In the genomic region with DNA sequence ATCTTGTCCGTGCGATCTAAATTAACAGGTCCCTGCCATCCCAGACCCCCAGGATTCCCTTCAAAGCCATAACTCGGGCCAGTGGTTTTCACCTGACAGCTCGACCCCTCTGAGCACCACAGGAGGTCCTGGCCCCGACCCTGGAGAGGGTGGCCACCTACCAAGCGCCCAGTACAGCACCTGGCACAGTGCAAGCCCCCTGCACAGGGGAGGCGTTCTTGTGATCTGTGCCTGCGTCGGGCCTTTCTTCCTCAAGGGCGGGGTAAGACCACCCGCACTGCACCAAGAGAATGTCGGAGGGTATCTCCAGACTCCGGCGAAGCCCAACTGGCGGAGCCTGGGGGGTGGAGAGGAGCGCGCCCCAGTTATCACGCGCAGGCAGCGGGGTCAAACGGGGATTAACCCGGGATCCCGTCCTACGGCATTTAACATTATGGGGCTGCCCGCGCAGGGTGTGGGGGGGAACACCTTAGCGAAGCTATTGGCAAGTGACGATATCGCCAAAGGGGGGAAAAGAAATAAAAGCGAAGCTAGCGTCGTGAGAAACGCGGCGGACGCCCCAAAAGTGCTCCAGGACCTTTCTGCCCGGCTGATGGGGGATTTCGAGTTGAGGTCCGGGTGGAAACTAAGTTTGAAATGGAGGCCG, we compare ENCODE assay signal across 8 cellular contexts. TPM values are rescaled to one million over a fixed set of nuclear protein-coding genes. Genes with fewer than 3 reads are reported as not detected.
A peak's percentile ranks its signal among the peaks of the same experiment; 100 is the strongest.
DNase-seq lines count a peak whose midpoint lies in the region; ATAC-seq and TF ChIP-seq lines count a peak whose summit lies in the region.

No MANE protein-coding gene starts in this region.

- ATAC-seq in right lobe of liver (no peak), GM19455 (IDR thresholded peaks at IDR 0.05; ENCODE audit: unreplicated experiment) (no peak)

- peak overlapping the region; percentile 97 for H3K4me2 ChIP-seq in DOHH2 (ENCODE audit: low read length)

- TF ChIP-seq POLR2A in Peyer's patch (IDR thresholded peaks at IDR 0.05) (no peak), right lobe of liver (IDR thresholded peaks at IDR 0.05) (no peak)

- H3K4me3 ChIP-seq in DOHH2 (ENCODE audit: low read length) (peak overlapping the region; percentile 83), Peyer's patch (peak overlapping the region; percentile 83 to 96 (median 94)), right lobe of liver (peak overlapping the region; percentile 49 to 76 (median 70))

- H3K9me3 ChIP-seq in DOHH2 (ENCODE audit: control insufficient read depth, insufficient read depth, low read length): no peaks in the 10 kb centered on the region
- no peaks in the 10 kb centered on the region for H3K9me3 ChIP-seq in Peyer's patch
- no peaks in the 10 kb centered on the region for H3K9me3 ChIP-seq in right lobe of liver

- TF ChIP-seq CTCF in DOHH2 (IDR thresholded peaks at IDR 0.05; ENCODE audit: low read depth, low read length, poor library complexity, severe bottlenecking) (peak; percentile 8), Peyer's patch (IDR thresholded peaks at IDR 0.05) (no peak), right lobe of liver (IDR thresholded peaks at IDR 0.05) (no peak)

- H3K27ac ChIP-seq in DOHH2 (ENCODE audit: low read depth, low read length): peak overlapping the region; percentile 90
- H3K27ac ChIP-seq in Peyer's patch: peak overlapping the region; percentile 99 to 100 (median 100)
- peak overlapping the region; percentile 99 for H3K27ac ChIP-seq in caudate nucleus (ENCODE audit: low read depth, low read length)
- H3K27ac ChIP-seq in right lobe of liver: peak overlapping the region; percentile 97 to 98 (median 98)

- 7% methylated on average over 35 of the region's 40 CpGs for WGBS in right lobe of liver (ENCODE audit: insufficient coverage, low coverage, low lambda C conversion rate, missing lambda C conversion rate)

- intact Hi-C loops in right lobe of liver (cut with DNase I): no loop called here

- H4K20me1 ChIP-seq in DOHH2 (ENCODE audit: control insufficient read depth, insufficient read depth, low read depth, low read length): peaks cover 16% of the 10 kb centered on the region

- H3K9me3 Mint-ChIP-seq in stimulated activated naive CD8-positive, alpha-beta T cell treated with anti-CD3 and anti-CD28 coated beads, Interleukin-15, Interleukin-2, amounts not matched to agents 100 ng/mL and 50 ng/mL, for 24 hours: no peaks in the 10 kb centered on the region

- H3K4me1 Mint-ChIP-seq in stimulated activated naive CD8-positive, alpha-beta T cell treated with anti-CD3 and anti-CD28 coated beads, Interleukin-15, Interleukin-2, amounts not matched to agents 100 ng/mL and 50 ng/mL, for 24 hours (ENCODE audit: low read depth): peaks cover 58% of the 10 kb centered on the region

- peaks cover 10% of the 10 kb centered on the region for H3F3A ChIP-seq in DOHH2 (ENCODE audit: control insufficient read depth, insufficient read depth)

- peaks cover 41% of the 10 kb centered on the region for H3K36me3 ChIP-seq in DOHH2 (ENCODE audit: control insufficient read depth, low read length)
- H3K36me3 ChIP-seq in Peyer's patch: peaks cover 0 to 17% (median 0%) of the 10 kb centered on the region in 3 donors
- peaks cover 6 to 17% (median 12%) of the 10 kb centered on the region in 4 donors for H3K36me3 ChIP-seq in right lobe of liver

- peaks cover 30% of the 10 kb centered on the region for H3K36me3 Mint-ChIP-seq in stimulated activated naive CD8-positive, alpha-beta T cell treated with anti-CD3 and anti-CD28 coated beads, Interleukin-15, Interleukin-2, amounts not matched to agents 100 ng/mL and 50 ng/mL, for 24 hours (ENCODE audit: low read depth)

- H3K4me1 ChIP-seq in DOHH2 (ENCODE audit: control insufficient read depth, low read length): peaks cover 44% of the 10 kb centered on the region
- H3K4me1 ChIP-seq in Peyer's patch: peaks cover 0 to 26% (median 22%) of the 10 kb centered on the region in 4 donors
- H3K4me1 ChIP-seq in right lobe of liver: peaks cover 0 to 27% (median 10%) of the 10 kb centered on the region in 4 donors

- no peaks in the 10 kb centered on the region for H3K27me3 Mint-ChIP-seq in stimulated activated naive CD8-positive, alpha-beta T cell treated with anti-CD3 and anti-CD28 coated beads, Interleukin-15, Interleukin-2, amounts not matched to agents 100 ng/mL and 50 ng/mL, for 24 hours

- H3K27me3 ChIP-seq in DOHH2 (ENCODE audit: control insufficient read depth, low read length) (no peaks in the 10 kb centered on the region), Peyer's patch (no peaks in the 10 kb centered on the region), right lobe of liver (no peaks in the 10 kb centered on the region)

- DNase-seq in Peyer's patch: peak in 2 of 3 donors; percentile 60 to 68
- peak in 27 of 61 donors; percentile 11 to 68 (median 47) for DNase-seq in caudate nucleus (lab: John Stamatoyannopoulos, UW)
- DNase-seq in right lobe of liver: peak; percentile 45 to 70 (median 64)
- no peak for DNase-seq in NCI-H2081 treated with DMSO at 0.1 percent for 48 hours (lab: John Stamatoyannopoulos, UW)
- no peak for DNase-seq in NCI-H1930 (lab: John Stamatoyannopoulos, UW)

- H3K4me3 Mint-ChIP-seq in stimulated activated naive CD8-positive, alpha-beta T cell treated with anti-CD3 and anti-CD28 coated beads, Interleukin-15, Interleukin-2, amounts not matched to agents 100 ng/mL and 50 ng/mL, for 24 hours: peak overlapping the region; percentile 99

- no peaks in the 10 kb centered on the region for H3K9me2 ChIP-seq in DOHH2 (replicated peaks; ENCODE audit: control insufficient read depth, low read length)

- peaks cover 54% of the 10 kb centered on the region for H3K79me2 ChIP-seq in DOHH2 (ENCODE audit: control insufficient read depth, low read length)

- peak overlapping the region; percentile 97 for H3K27ac Mint-ChIP-seq in stimulated activated naive CD8-positive, alpha-beta T cell treated with anti-CD3 and anti-CD28 coated beads, Interleukin-15, Interleukin-2, amounts not matched to agents 100 ng/mL and 50 ng/mL, for 24 hours

RNA-seq across cellular contexts. Expression of a gene that starts 1.3 kb away (rescaled TPM):
- total RNA-seq in Peyer's patch: 100 to 1,000 TPM; 149 to 229 (median 186) TPM
- total RNA-seq in right lobe of liver: 100 to 1,000 TPM in 4 of 6 experiments, 10 to 100 TPM in 2; 89.5 to 157 (median 102) TPM

RNA-seq across cellular contexts. Expression of a gene that starts 19.5 kb away (rescaled TPM):
- 100 to 1,000 TPM; 138 to 276 (median 156) TPM for total RNA-seq in Peyer's patch
- 100 to 1,000 TPM; 158 to 466 (median 286) TPM for total RNA-seq in right lobe of liver

RNA-seq across cellular contexts. Expression of a gene that starts 27.0 kb away (rescaled TPM):
- total RNA-seq in Peyer's patch (10 to 100 TPM in 1 of 4 donors, 1 to 10 TPM in 3; 4.6 to 22.3 (median 7.2) TPM), right lobe of liver (10 to 100 TPM in 2 of 6 experiments, 1 to 10 TPM in 4; 3.3 to 13.8 (median 5.5) TPM)

RNA-seq across cellular contexts. Expression of a gene that starts 38.4 kb away (rescaled TPM):
- total RNA-seq in Peyer's patch: 1,000 to 10,000 TPM; 1,215 to 4,170 (median 2,579) TPM
- 100 to 1,000 TPM in 5 of 6 experiments, 10 to 100 TPM in 1; 21.0 to 376 (median 186) TPM for total RNA-seq in right lobe of liver

RNA-seq across cellular contexts. Expression of a gene that starts 48.3 kb away (rescaled TPM):
- 10 to 100 TPM; 40.4 to 90.9 (median 78.6) TPM for total RNA-seq in Peyer's patch
- total RNA-seq in right lobe of liver: 10 to 100 TPM; 28.6 to 62.0 (median 32.5) TPM

Comparison
In these comparisons a context has a peak if more than half of its experiments do, and no peak if none do; other contexts are left out.
1. DNase-seq: peak in Peyer's patch (2 of 3) and right lobe of liver (3 of 3); none in NCI-H2081 treated with DMSO at 0.1 percent for 48 hours (single experiment) and NCI-H1930 (0 of 2).
2. Peak in every context shown above with its lines, with median percentiles within 50 percentile points of each other: H3K27ac ChIP-seq and H3K4me3 ChIP-seq.